Comparison of ENCODE assay signal across 17 cellular contexts in genomic region chr7:921071-921461, GRCh38. TPM values are rescaled to one million over a fixed set of nuclear protein-coding genes. Genes with fewer than 3 reads are reported as not detected.
DNase-seq lines count a peak whose midpoint lies in the region; ATAC-seq, FAIRE-seq and TF ChIP-seq lines count a peak whose summit lies in the region.
"Had no signal": no experiment of that assay in that cellular context is flagged by ENCODE, and none has a peak within 500 bp of the region (broad histone marks: within the 10 kb centered on the region; RNA-seq: fewer than 3 reads in every experiment).

No MANE protein-coding gene starts in this region.

- POLR2A ChIA-PET in GM12878 (lab: Charles Lee) = interaction anchor here (2.7 kb wide), 1 partner anchor 11 kb away, joined by 13 read pairs; no protein-coding TSS in a partner anchor

- peaks cover 6% of the 10 kb centered on the region; the same call in 1 of the 2 replicates for H3K79me2 ChIP-seq in Loucy (ENCODE audit: insufficient read depth, low read length)
- H3K79me2 ChIP-seq in GM12878 (ENCODE audit: control insufficient read depth, insufficient read depth, low read length) = peaks cover 11% of the 10 kb centered on the region

- FAIRE-seq in GM12878 (lab: Jason Lieb, UNC) = no peak
- FAIRE-seq: K562, keratinocyte had no signal

- in situ Hi-C loops in GM12878 (cut with MboI) = no loop called here

- H3K36me3 Mint-ChIP-seq in osteocyte (ENCODE audit: unreplicated experiment) = no peaks in the 10 kb centered on the region

- no peaks in the 10 kb centered on the region for H3F3A ChIP-seq in Loucy (ENCODE audit: low read depth)

- H2AFZ ChIP-seq in Loucy (ENCODE audit: low read length) (no peak overlapping the region), GM12878 (ENCODE audit: control insufficient read depth, low read depth, low read length) (no peak overlapping the region)

- H3K27ac ChIP-seq in GM12878 (ENCODE audit: control insufficient read depth, insufficient read depth) = 0 out of 2 replicates have a peak overlapping the region, but pooled peaks have one; percentile 10
- H3K27ac ChIP-seq: 22Rv1 had no signal

- peak; percentile 20 for DNase-seq in activated CD4-positive, CD25-positive, alpha-beta regulatory T cell treated with anti-CD3 and anti-CD28 coated beads, Interleukin-2, amount 50 U/mL, for 72 hours
- no peak for DNase-seq in GM12878 (ENCODE audit: low read depth, low spot score)
- DNase-seq in osteocyte (ENCODE audit: extremely low spot score, unreplicated experiment) = peak; percentile 76
- DNase-seq in ecto neural progenitor cell (ENCODE audit: low spot score) = no peak
- no peak for DNase-seq in H7
- DNase-seq in NCI-H345 treated with DMSO at 0.1 percent for 48 hours (lab: John Stamatoyannopoulos, UW; ENCODE audit: unreplicated experiment) = no peak
- DNase-seq: activated CD4-positive, CD25-positive, alpha-beta regulatory T cell; GDM1; GOT3; NCI-H1436 treated with DMSO at 0.1 percent for 48 hours; NCI-H446 had no signal

- H3K4me2 ChIP-seq in Loucy (ENCODE audit: low read depth, low read length, poor library complexity, severe bottlenecking) (no peak overlapping the region), GM12878 (ENCODE audit: control insufficient read depth, insufficient read depth) (peak overlapping the region; percentile 17; the same call in 1 of the 2 replicates)

- no peaks in the 10 kb centered on the region for H3K9me3 ChIP-seq in Loucy (ENCODE audit: insufficient read depth, low read depth, low read length)
- no peaks in the 10 kb centered on the region for H3K9me3 ChIP-seq in GM12878 (replicated peaks; ENCODE audit: control insufficient read depth, insufficient read depth, low read length)
- H3K9me3 ChIP-seq: Caco-2 had no signal

- H3K4me3 Mint-ChIP-seq in osteocyte (ENCODE audit: unreplicated experiment) = no peak overlapping the region

- H3K36me3 ChIP-seq in Loucy (ENCODE audit: insufficient read depth, low read length) (no peaks in the 10 kb centered on the region), GM12878 (ENCODE audit: control insufficient read depth in 2 of 2, insufficient read depth in 2 of 2, low read length in 1 of 2) (peaks cover 0 to 7% of the 10 kb centered on the region in 2 experiments; a peak in 3 of 4 replicates), H7 (replicated peaks; ENCODE audit: control insufficient read depth, insufficient read depth, low read length) (no peaks in the 10 kb centered on the region)

- CTCF ChIA-PET in GM12878 (lab: Yijun Ruan, JAX) = interaction anchor here (1.1 to 2.9 kb wide), 2 partner anchors 12 to 72 kb away, joined by 4 to 20 read pairs; no protein-coding TSS in a partner anchor

- TF ChIP-seq POLR2A in GM12878 (IDR thresholded peaks at IDR 0.05; ENCODE audit: low read depth, low read length) = no peak

- RAD21 ChIA-PET in GM12878 (lab: Charles Lee; ENCODE audit: unreplicated experiment) = interaction anchor here (1.0 kb wide), 1 partner anchor 11 kb away, joined by 7 read pairs; no protein-coding TSS in a partner anchor

- TF ChIP-seq EP300 in GM12878 (IDR thresholded peaks at IDR 0.05; ENCODE audit: borderline replicate concordance in 1 of 2, control insufficient read depth in 1 of 2, low read depth in 2 of 2, low read length in 2 of 2) = no peak

- intact Hi-C loops in GM12878 (cut with micrococcal nuclease; ENCODE audit: unreplicated experiment) = no loop called here

- H3K27ac Mint-ChIP-seq in osteocyte (ENCODE audit: unreplicated experiment) = no peak overlapping the region

- no peaks in the 10 kb centered on the region for H3K9me2 ChIP-seq in Loucy (replicated peaks; ENCODE audit: low read depth, low read length)

- BruUV-seq in GM12878 (replicated peaks; lab: Mats Ljungman, UMichigan) = no TSS peak

- no peaks in the 10 kb centered on the region for H3K27me3 Mint-ChIP-seq in osteocyte (ENCODE audit: unreplicated experiment)

- no peak for ATAC-seq in activated CD4-positive, CD25-positive, alpha-beta regulatory T cell treated with anti-CD3 and anti-CD28 coated beads, Interleukin-2, amount 50 U/mL, for 24 hours
- ATAC-seq in GM12878 = no peak
- ATAC-seq: K562 had no signal

- H3K9ac ChIP-seq in Loucy (ENCODE audit: low read depth, low read length, poor library complexity, severe bottlenecking) (peak overlapping the region; percentile 21), GM12878 (ENCODE audit: control insufficient read depth, insufficient read depth, low read length) (no peak overlapping the region)

- no peak for TF ChIP-seq CTCF in Loucy (conservative IDR thresholded peaks at IDR 0.05; ENCODE audit: low read length)
- no peak for TF ChIP-seq CTCF in GM12878 (IDR thresholded peaks at IDR 0.05 in 2 of 3, conservative IDR thresholded peaks at IDR 0.05 in 1 of 3; ENCODE audit: control insufficient read depth in 2 of 3, extremely low read depth in 1 of 3, insufficient read depth in 1 of 3, low read depth in 3 of 3, low read length in 3 of 3)
- TF ChIP-seq CTCF in osteocyte (IDR thresholded peaks at IDR 0.05) = no peak

- H3K4me3 ChIP-seq in Loucy (ENCODE audit: low read length, poor library complexity, severe bottlenecking) (no peak overlapping the region), GM12878 (no peak overlapping the region), H7 (ENCODE audit: insufficient read depth, low read depth, low read length) (no peak overlapping the region)
- H3K4me3 ChIP-seq: K562 had no signal

- no peak for TF ChIP-seq RAD21 in GM12878 (IDR thresholded peaks at IDR 0.05; ENCODE audit: insufficient read depth, low read depth, low read length)

- H3K27me3 ChIP-seq in Loucy (ENCODE audit: insufficient read depth, low read length, poor library complexity, severe bottlenecking) (no peaks in the 10 kb centered on the region), GM12878 (replicated peaks in 1 of 2; ENCODE audit: control insufficient read depth in 2 of 2, insufficient read depth in 2 of 2, low read length in 1 of 2) (no peaks in the 10 kb centered on the region), H7 (ENCODE audit: control insufficient read depth, insufficient read depth, low read length) (no peaks in the 10 kb centered on the region)

- SMC1A ChIA-PET in GM12878 (lab: Charles Lee; ENCODE audit: uncharacterized antibody, unreplicated experiment) = interaction anchor here (1.1 kb wide), 1 partner anchor 11 kb away, joined by 5 read pairs; no protein-coding TSS in a partner anchor

- H3K4me1 ChIP-seq in Loucy (ENCODE audit: insufficient read depth, low read length, poor library complexity, severe bottlenecking) (peaks cover 40% of the 10 kb centered on the region), GM12878 (ENCODE audit: control insufficient read depth, insufficient read depth, low read length) (peaks cover 42% of the 10 kb centered on the region)
- H3K4me1 ChIP-seq: Caco-2 had no signal

- no peaks in the 10 kb centered on the region for H3K9me3 Mint-ChIP-seq in osteocyte (ENCODE audit: unreplicated experiment)

- H4K20me1 ChIP-seq in Loucy (ENCODE audit: insufficient read depth, low read length, poor library complexity, severe bottlenecking) (no peaks in the 10 kb centered on the region), GM12878 (ENCODE audit: control insufficient read depth, insufficient read depth) (no peaks in the 10 kb centered on the region)

- WGBS in GM12878 (ENCODE audit: insufficient coverage, insufficient replicate concordance, low lambda C conversion rate, missing lambda C conversion rate) = 74% methylated on average over 15 of the region's 15 CpGs

- H3K4me1 Mint-ChIP-seq in osteocyte (ENCODE audit: unreplicated experiment) = peaks cover 17% of the 10 kb centered on the region

RNA-seq across cellular contexts. Expression of gene ADAP1, which starts 33.4 kb away (rescaled TPM):
- total RNA-seq in GM12878 (2013; cell fraction: nucleolus; rRNA removed) = 23.8 and 32.2 TPM in 2 replicates
- total RNA-seq in GM12878 (2014; rRNA removed) (34.0 and 44.2 TPM in 2 replicates), GM12878 (2014; rRNA removed; fragmentation: Illumina TruSeq; extraction: Trizol) (15.8 and 17.9 TPM in 2 replicates), GM12878 (2021) (38.7 and 42.3 TPM in 2 replicates), osteocyte (5.8 and 7.0 TPM in 2 replicates)
- 3.9 TPM for polyA plus RNA-seq in GM12878 (2011; ENCODE audit: low read depth)
- polyA plus RNA-seq in GM12878 (2011; rRNA removed) (16.6 and 22.5 TPM in 2 replicates), GM12878 (2014; fragmentation: Illumina TruSeq; extraction: Trizol) (8.0 and 22.0 TPM in 2 replicates), GM12878 (2014; fragmentation: Nextera tagmentation; extraction: Ambion mirVana) (under 1 TPM in 1 of 2 experiments, not detected in 1; 0.22 TPM), GM12878 (2014; rRNA removed) (28.9 and 35.5 TPM in 2 replicates), GM12878 (2016; fragmentation: Nextera tagmentation; extraction: Ambion mirVana) (10 to 100 TPM in 1 of 2 experiments, 1 to 10 TPM in 1; 6.7 to 12.7 TPM)
- 30.5 and 44.3 TPM in 2 replicates for polyA plus RNA-seq in GM12878 (2011; cell fraction: cytosol; rRNA removed)
- polyA plus RNA-seq in GM12878 (2011; cell fraction: nucleus; rRNA removed) = 55.5 and 64.6 TPM in 2 replicates
- 17.1 and 19.8 TPM in 2 replicates for polyA plus RNA-seq in GM12878 (2012)
- 15.7 and 37.9 TPM in 2 replicates for polyA minus RNA-seq in GM12878 (2011; rRNA and poly(A)+ RNA removed)
- 22.1 and 25.5 TPM in 2 replicates for polyA minus RNA-seq in GM12878 (2011; cell fraction: cytosol; rRNA and poly(A)+ RNA removed)
- 14.0 and 35.4 TPM in 2 replicates for polyA minus RNA-seq in GM12878 (2011; cell fraction: nucleus; rRNA and poly(A)+ RNA removed)
- total RNA-seq in H7 (2014; rRNA removed; shearing (Covaris generic)) = 4.9 and 5.0 TPM in 2 replicates

RNA-seq across cellular contexts. Expression of gene GET4, which starts 44.7 kb away (rescaled TPM):
- 17.2 and 17.8 TPM in 2 replicates for total RNA-seq in GM12878 (2013; cell fraction: nucleolus; rRNA removed)
- total RNA-seq in GM12878 (2014; rRNA removed) (42.9 and 53.6 TPM in 2 replicates), GM12878 (2014; rRNA removed; fragmentation: Illumina TruSeq; extraction: Trizol) (12.0 and 16.1 TPM in 2 replicates), GM12878 (2021) (40.7 and 42.1 TPM in 2 replicates), osteocyte (33.7 and 36.4 TPM in 2 replicates)
- 18.4 TPM for polyA plus RNA-seq in GM12878 (2011; ENCODE audit: low read depth)
- polyA plus RNA-seq in GM12878 (2011; rRNA removed) (17.6 and 25.9 TPM in 2 replicates), GM12878 (2014; fragmentation: Illumina TruSeq; extraction: Trizol) (4.4 and 14.0 TPM in 2 replicates), GM12878 (2014; fragmentation: Nextera tagmentation; extraction: Ambion mirVana) (1 to 10 TPM in 1 of 2 experiments, under 1 TPM in 1; 0.66 to 2.3 TPM), GM12878 (2014; rRNA removed) (69.0 and 76.0 TPM in 2 replicates), GM12878 (2016; fragmentation: Nextera tagmentation; extraction: Ambion mirVana) (10 to 100 TPM; 68.9 to 73.8 TPM)
- 37.7 and 58.5 TPM in 2 replicates for polyA plus RNA-seq in GM12878 (2011; cell fraction: cytosol; rRNA removed)
- 78.1 and 98.0 TPM in 2 replicates for polyA plus RNA-seq in GM12878 (2011; cell fraction: nucleus; rRNA removed)
- polyA plus RNA-seq in GM12878 (2012) = 31.9 and 33.0 TPM in 2 replicates
- polyA minus RNA-seq in GM12878 (2011; rRNA and poly(A)+ RNA removed) = 4.9 and 14.2 TPM in 2 replicates
- 4.7 and 9.1 TPM in 2 replicates for polyA minus RNA-seq in GM12878 (2011; cell fraction: cytosol; rRNA and poly(A)+ RNA removed)
- 9.3 and 12.3 TPM in 2 replicates for polyA minus RNA-seq in GM12878 (2011; cell fraction: nucleus; rRNA and poly(A)+ RNA removed)
- total RNA-seq in H7 (2014; rRNA removed; shearing (Covaris generic)) = 50.8 and 61.9 TPM in 2 replicates

RNA-seq across cellular contexts. Expression of gene COX19, which starts 54.3 kb away (rescaled TPM):
- 117 and 121 TPM in 2 replicates for total RNA-seq in GM12878 (2013; cell fraction: nucleolus; rRNA removed)
- 10.2 and 12.5 TPM in 2 replicates for total RNA-seq in GM12878 (2014; rRNA removed)
- total RNA-seq in GM12878 (2014; rRNA removed; fragmentation: Illumina TruSeq; extraction: Trizol) = 9.5 and 11.4 TPM in 2 replicates
- 8.6 and 9.0 TPM in 2 replicates for total RNA-seq in GM12878 (2021)
- polyA plus RNA-seq in GM12878 (2011; ENCODE audit: low read depth) = 4.5 TPM
- 15.9 and 17.0 TPM in 2 replicates for polyA plus RNA-seq in GM12878 (2011; rRNA removed)
- polyA plus RNA-seq in GM12878 (2011; cell fraction: cytosol; rRNA removed) = 10.8 and 11.2 TPM in 2 replicates
- 22.4 and 24.8 TPM in 2 replicates for polyA plus RNA-seq in GM12878 (2011; cell fraction: nucleus; rRNA removed)
- 6.9 and 7.6 TPM in 2 replicates for polyA plus RNA-seq in GM12878 (2012)
- polyA plus RNA-seq in GM12878 (2014; fragmentation: Illumina TruSeq; extraction: Trizol) = 7.0 and 12.4 TPM in 2 replicates
- 1 to 10 TPM; 3.7 to 6.6 TPM for polyA plus RNA-seq in GM12878 (2014; fragmentation: Nextera tagmentation; extraction: Ambion mirVana)
- polyA plus RNA-seq in GM12878 (2014; rRNA removed) = 8.9 and 10.2 TPM in 2 replicates
- polyA plus RNA-seq in GM12878 (2016; fragmentation: Nextera tagmentation; extraction: Ambion mirVana) = 10 to 100 TPM; 15.0 to 17.9 TPM
- polyA minus RNA-seq in GM12878 (2011; rRNA and poly(A)+ RNA removed) = 11.1 and 20.0 TPM in 2 replicates
- 2.1 and 2.7 TPM in 2 replicates for polyA minus RNA-seq in GM12878 (2011; cell fraction: cytosol; rRNA and poly(A)+ RNA removed)
- 11.1 and 16.1 TPM in 2 replicates for polyA minus RNA-seq in GM12878 (2011; cell fraction: nucleus; rRNA and poly(A)+ RNA removed)
- 11.2 and 11.4 TPM in 2 replicates for total RNA-seq in osteocyte
- 8.4 and 12.9 TPM in 2 replicates for total RNA-seq in H7 (2014; rRNA removed; shearing (Covaris generic))

Comparison
In these comparisons a context has a peak if more than half of its experiments do, and no peak if none do; other contexts are left out.
1. DNase-seq: peak in activated CD4-positive, CD25-positive, alpha-beta regulatory T cell treated with anti-CD3 and anti-CD28 coated beads, Interleukin-2, amount 50 U/mL, for 72 hours (single experiment) and osteocyte (single experiment); none in GM12878 (single experiment), ecto neural progenitor cell (single experiment), H7 (single experiment) and NCI-H345 treated with DMSO at 0.1 percent for 48 hours (single experiment).